Comparison of ENCODE assay signal across 24 cellular contexts in the genomic region with DNA sequence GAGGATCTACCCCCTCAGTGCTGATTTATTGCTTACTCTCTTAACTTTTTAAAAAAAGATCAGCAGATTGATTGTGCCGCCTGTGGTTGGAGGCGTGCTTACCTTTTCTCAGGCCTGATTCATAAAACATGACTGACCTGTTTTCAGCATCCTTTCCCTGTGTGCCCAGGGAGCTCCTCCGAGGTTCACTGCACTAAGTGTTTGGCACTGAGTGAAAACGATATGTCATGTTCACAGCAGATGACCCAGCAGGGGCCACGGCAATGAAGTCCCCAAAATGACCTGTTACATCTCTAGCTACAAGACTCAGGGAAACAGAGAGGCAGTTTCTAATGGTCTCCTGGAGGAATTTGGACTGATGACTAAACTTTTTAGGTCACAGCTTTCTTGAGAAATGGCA.
A peak's percentile ranks its signal among the peaks of the same experiment; 100 is the strongest.
DNase-seq lines count a peak whose midpoint lies in the region.
"Had no signal": no experiment of that assay in that cellular context is flagged by ENCODE, and none has a peak within 500 bp of the region (broad histone marks: within the 10 kb centered on the region; RNA-seq: fewer than 3 reads in every experiment).

No MANE protein-coding gene starts in this region.

- H3K27ac ChIP-seq in caudate nucleus (ENCODE audit: low read depth, low read length) (peak overlapping the region; percentile 42), substantia nigra (ENCODE audit: low read depth, low read length, poor library complexity, severe bottlenecking) (peak overlapping the region; percentile 64)
- H3K27ac ChIP-seq: KMS-11 had no signal

- DNase-seq in NCI-H69 (lab: John Stamatoyannopoulos, UW), result peak; percentile 96
- peak in 1 of 61 donors; percentile 43 for DNase-seq in caudate nucleus (lab: John Stamatoyannopoulos, UW)
- DNase-seq in islet precursor cell, result peak; percentile 58
- DNase-seq in substantia nigra (lab: John Stamatoyannopoulos, UW), result peak in 1 of 49 donors; percentile 10
- DNase-seq in dedifferentiated amniotic fluid mesenchymal stem cell (ENCODE audit: extremely low spot score), result no peak
- no peak for DNase-seq in RPMI8226
- DNase-seq in iPS-NIHi11 (ENCODE audit: low spot score), result no peak
- DNase-seq: CD4-positive, alpha-beta memory T cell; COR-L47; EL; GF-D8; HCEC 1CT; MM.1S; NCI-H1048; NCI-H1417; NCI-H1694; NCI-H2029 treated with DMSO at 0.1 percent for 48 hours; NCI-H2171; NCI-H446; NCI-H526; OCI-M1; SK-N-SH; SW 1271 had no signal

Comparison
In these comparisons a context has a peak if more than half of its experiments do, and no peak if none do; other contexts are left out.
1. DNase-seq: peak in NCI-H69 (single experiment) and islet precursor cell (single experiment); none in dedifferentiated amniotic fluid mesenchymal stem cell (single experiment), RPMI8226 (single experiment) and iPS-NIHi11 (single experiment).